ENCODE assay signal across 12 cellular contexts in the genomic region with DNA sequence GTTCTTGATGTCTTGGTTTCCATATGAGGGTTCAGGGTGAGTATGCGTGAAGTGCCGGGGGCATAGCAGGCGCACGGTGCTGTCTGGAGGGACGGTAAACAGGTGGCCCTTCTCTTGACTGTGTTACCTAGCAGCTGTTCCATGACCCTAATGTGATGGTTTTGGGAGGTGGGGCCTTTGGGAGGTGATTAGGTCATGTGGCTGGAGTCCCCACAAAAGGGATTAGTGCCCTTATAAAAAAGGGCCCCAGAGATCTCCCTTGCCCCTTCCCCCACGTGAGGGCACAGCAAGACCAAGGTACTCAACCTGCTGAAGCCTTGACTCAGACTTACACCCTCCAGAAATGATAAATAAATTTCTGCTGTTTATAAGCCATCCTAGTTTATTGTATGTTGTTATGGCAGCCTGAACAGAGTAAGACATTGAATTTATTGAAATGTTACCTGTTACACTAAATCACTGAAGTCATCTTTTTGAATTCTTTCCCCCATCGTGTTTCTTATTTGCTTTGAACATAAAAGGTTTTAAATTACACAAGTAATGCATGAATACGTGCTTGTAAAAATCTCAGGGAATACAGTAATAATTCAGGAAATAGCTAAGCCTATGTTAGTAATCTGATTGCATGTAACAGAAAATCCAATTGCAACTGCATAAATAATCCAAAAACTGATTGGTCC.
"Had no signal": no experiment of that assay in that cellular context is flagged by ENCODE, and none has a peak within 500 bp of the region (broad histone marks: within the 10 kb centered on the region; RNA-seq: fewer than 3 reads in every experiment).

No MANE protein-coding gene starts in this region.

- H3K4me3 Mint-ChIP-seq: activated CD8-positive, alpha-beta memory T cell treated with anti-CD3 and anti-CD28 coated beads, Interleukin-2, amount 10 ng/mL, durations not matched to agents 7 days and 5 days; activated T-cell treated with anti-CD3 and anti-CD28 coated beads, Interleukin-2, amount 50 U/mL, for 4 hours; neural crest cell; T-helper 2 cell treated with Interferon-gamma antibody and Interleukin-4, amounts not matched to agents 5 μg/mL and 100 μg/mL, for 36 hours had no signal

- H3K9me3 Mint-ChIP-seq: activated T-cell treated with anti-CD3 and anti-CD28 coated beads, Interleukin-2, amount 50 U/mL, for 4 hours; effector memory CD8-positive, alpha-beta T cell; neural crest cell; T-helper 2 cell treated with Interferon-gamma antibody and Interleukin-4, amounts not matched to agents 5 μg/mL and 100 μg/mL, for 36 hours had no signal

- H3K27ac ChIP-seq: coronary artery, ovary, tibial nerve had no signal

- H3K36me3 ChIP-seq: ovary had no signal

- H3K27me3 Mint-ChIP-seq: activated CD8-positive, alpha-beta memory T cell treated with anti-CD3 and anti-CD28 coated beads, Interleukin-2, amount 10 ng/mL, durations not matched to agents 7 days and 5 days; effector memory CD8-positive, alpha-beta T cell had no signal

- DNase-seq: activated CD4-positive, alpha-beta T cell treated with anti-CD3 and anti-CD28 coated beads for 1 hour; activated CD4-positive, alpha-beta T cell treated with anti-CD3 and anti-CD28 coated beads, Interleukin-2, amount 50 U/mL, for 48 hours; activated CD8-positive, alpha-beta memory T cell treated with anti-CD3 and anti-CD28 coated beads, Interleukin-2, amount 10 ng/mL, durations not matched to agents 7 days and 5 days; activated gamma-delta T cell treated with Interleukin-2 at 50 U/mL for 16 hours; activated T-cell treated with anti-CD3 and anti-CD28 coated beads, Interleukin-2, amount 50 U/mL, for 4 hours; effector memory CD8-positive, alpha-beta T cell; ovary; stimulated activated CD4-positive, alpha-beta T cell treated with anti-CD3 and anti-CD28 coated beads, Interleukin-2, amount 100 ng/mL, for 48 hours had no signal

- ATAC-seq: activated CD8-positive, alpha-beta memory T cell treated with anti-CD3 and anti-CD28 coated beads, Interleukin-2, amount 10 ng/mL, durations not matched to agents 7 days and 5 days; activated T-cell treated with anti-CD3 and anti-CD28 coated beads, Interleukin-2, amount 50 U/mL, for 4 hours; effector memory CD8-positive, alpha-beta T cell had no signal

- H3K9me3 ChIP-seq: ovary, tibial nerve had no signal

- H3K27me3 ChIP-seq: ovary, tibial nerve had no signal

- H3K27ac Mint-ChIP-seq: activated CD8-positive, alpha-beta memory T cell treated with anti-CD3 and anti-CD28 coated beads, Interleukin-2, amount 10 ng/mL, durations not matched to agents 7 days and 5 days; T-helper 2 cell treated with Interferon-gamma antibody and Interleukin-4, amounts not matched to agents 5 μg/mL and 100 μg/mL, for 36 hours had no signal

- H3K4me3 ChIP-seq: coronary artery, ovary, tibial nerve had no signal
